Comparison of ENCODE assay signal across 1 cellular context in genomic region chr12:57476162-57476992, GRCh38.
TF ChIP-seq lines count a peak whose summit lies in the region.

No MANE protein-coding gene starts in this region.

TF ChIP-seq in HepG2, 621 proteins besides CTCF, POLR2A, EP300 and RAD21:
- TF ChIP-seq SP140L (CRISPR knock-in tag; IDR thresholded peaks at IDR 0.05; ENCODE audit: borderline replicate concordance), result no peak
- 0 out of 2 replicates have a peak, but pooled peaks have one; percentile 0 for TF ChIP-seq STAG1 (CRISPR knock-in tag; IDR thresholded peaks at IDR 0.05)
- TF ChIP-seq ZNF441 (CRISPR knock-in tag; IDR thresholded peaks at IDR 0.05; ENCODE audit: borderline replicate concordance), result no peak
- no peak for TF ChIP-seq ELF1 (CRISPR knock-in tag; IDR thresholded peaks at IDR 0.05)
- TF ChIP-seq RORA (CRISPR knock-in tag; IDR thresholded peaks at IDR 0.05), result no peak
- TF ChIP-seq RFX1 (IDR thresholded peaks at IDR 0.05), result no peak
- TF ChIP-seq ZBTB33 (CRISPR knock-in tag; IDR thresholded peaks at IDR 0.05), result peak; percentile 78
- TF ChIP-seq, protein P1, sequence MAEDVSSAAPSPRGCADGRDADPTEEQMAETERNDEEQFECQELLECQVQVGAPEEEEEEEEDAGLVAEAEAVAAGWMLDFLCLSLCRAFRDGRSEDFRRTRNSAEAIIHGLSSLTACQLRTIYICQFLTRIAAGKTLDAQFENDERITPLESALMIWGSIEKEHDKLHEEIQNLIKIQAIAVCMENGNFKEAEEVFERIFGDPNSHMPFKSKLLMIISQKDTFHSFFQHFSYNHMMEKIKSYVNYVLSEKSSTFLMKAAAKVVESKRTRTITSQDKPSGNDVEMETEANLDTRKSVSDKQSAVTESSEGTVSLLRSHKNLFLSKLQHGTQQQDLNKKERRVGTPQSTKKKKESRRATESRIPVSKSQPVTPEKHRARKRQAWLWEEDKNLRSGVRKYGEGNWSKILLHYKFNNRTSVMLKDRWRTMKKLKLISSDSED (CRISPR knock-in tag; IDR thresholded peaks at IDR 0.05), result peak; percentile 54; the same call in 1 of the 2 replicates
- no peak for TF ChIP-seq TMF1 (CRISPR knock-in tag; IDR thresholded peaks at IDR 0.05; ENCODE audit: low read depth)
- TF ChIP-seq SATB2 (CRISPR knock-in tag; IDR thresholded peaks at IDR 0.05), result no peak
- TF ChIP-seq PHF5A (CRISPR knock-in tag; IDR thresholded peaks at IDR 0.05; ENCODE audit: low read depth, unreplicated experiment), result no peak
TF ChIP-seq in HepG2: peak in this region for 3.
